In genomic region chr1:11749203-11749689, GRCh38 we compare ENCODE assay signal across 6 cellular contexts. TPM values are rescaled to one million over a fixed set of nuclear protein-coding genes. Genes with fewer than 3 reads are reported as not detected.
A peak's percentile ranks its signal among the peaks of the same experiment; 100 is the strongest.
DNase-seq lines count a peak whose midpoint lies in the region; ATAC-seq and TF ChIP-seq lines count a peak whose summit lies in the region.

No MANE protein-coding gene starts in this region.

- peak; percentile 35 for TF ChIP-seq RAD21 in SK-N-SH (IDR thresholded peaks at IDR 0.05; ENCODE audit: low read length)

- H3K4me1 ChIP-seq in right atrium auricular region (peaks cover 0 to 22% of the 10 kb centered on the region in 2 donors), SK-N-SH (ENCODE audit: control insufficient read depth in 1 of 2, insufficient read depth in 2 of 2, low read depth in 1 of 2, low read length in 1 of 2) (no peaks in the 10 kb centered on the region)

- no peak overlapping the region for H3K9ac ChIP-seq in SK-N-SH

- TF ChIP-seq CTCF in right atrium auricular region (IDR thresholded peaks at IDR 0.05): peak in 1 of 2 donors; percentile 65
- peak; percentile 43 for TF ChIP-seq CTCF in SK-N-SH (IDR thresholded peaks at IDR 0.05)
- TF ChIP-seq CTCF in epithelial cell of proximal tubule (conservative IDR thresholded peaks at IDR 0.05; ENCODE audit: low read depth, low read length): peak; percentile 70

- ATAC-seq in Right ventricle myocardium inferior (peak; percentile 58), GM21717 (IDR thresholded peaks at IDR 0.05; ENCODE audit: unreplicated experiment) (no peak)

- H3K9me3 ChIP-seq in right atrium auricular region: no peaks in the 10 kb centered on the region
- H3K9me3 ChIP-seq in SK-N-SH: no peaks in the 10 kb centered on the region

- 87% methylated on average over 7 of the region's 9 CpGs for WGBS in SK-N-SH (ENCODE audit: low lambda C conversion rate)

- H3K36me3 ChIP-seq in right atrium auricular region: peaks cover 21% of the 10 kb centered on the region
- H3K36me3 ChIP-seq in SK-N-SH (replicated peaks in 1 of 2; ENCODE audit: control insufficient read depth in 1 of 2, insufficient read depth in 2 of 2, low read length in 1 of 2): peaks cover 4 to 10% of the 10 kb centered on the region in 2 experiments

- CTCF ChIA-PET in SK-N-SH (lab: Yijun Ruan, JAX): interaction anchor here (1.1 kb wide), 1 partner anchor 36 kb away, joined by 3 read pairs; no protein-coding TSS in a partner anchor

- no peaks in the 10 kb centered on the region for H4K20me1 ChIP-seq in SK-N-SH (ENCODE audit: insufficient read depth)

- no peaks in the 10 kb centered on the region for H3K27me3 ChIP-seq in right atrium auricular region
- H3K27me3 ChIP-seq in SK-N-SH (ENCODE audit: insufficient read depth): no peaks in the 10 kb centered on the region

- H3K27ac ChIP-seq in right atrium auricular region (no peak overlapping the region), SK-N-SH (ENCODE audit: low read depth in 2 of 2, low read length in 1 of 2) (no peak overlapping the region)

- no peak overlapping the region for H2AFZ ChIP-seq in SK-N-SH (ENCODE audit: low read depth)

- no peak overlapping the region for H3K4me2 ChIP-seq in SK-N-SH

- DNase-seq in Right ventricle myocardium inferior (ENCODE audit: missing footprints) (no peak), right atrium auricular region (ENCODE audit: low spot score) (no peak), SK-N-SH (peak; percentile 59), epithelial cell of proximal tubule (ENCODE audit: low read depth) (no peak)
- DNase-seq in stimulated activated CD4-positive, alpha-beta T cell treated with anti-CD3 and anti-CD28 coated beads, Interleukin-2, amount 100 ng/mL, for 48 hours: peak; percentile 34 to 40

- TF ChIP-seq EP300 in SK-N-SH (IDR thresholded peaks at IDR 0.05; ENCODE audit: borderline replicate concordance in 1 of 2, low read depth in 1 of 2, low read length in 1 of 2): no peak

- POLR2A ChIA-PET in SK-N-SH (lab: Yijun Ruan, JAX): no interaction called here

- H3F3A ChIP-seq in SK-N-SH (replicated peaks; ENCODE audit: insufficient read depth): no peaks in the 10 kb centered on the region

- H3K4me3 ChIP-seq in right atrium auricular region: no peak overlapping the region
- no peak overlapping the region for H3K4me3 ChIP-seq in SK-N-SH (ENCODE audit: low read depth in 2 of 2, low read length in 1 of 2)
- H3K4me3 ChIP-seq in epithelial cell of proximal tubule (ENCODE audit: low read depth, low read length): no peak overlapping the region

- H3K79me2 ChIP-seq in SK-N-SH (ENCODE audit: insufficient read depth): no peaks in the 10 kb centered on the region

- H3K9me2 ChIP-seq in SK-N-SH: no peaks in the 10 kb centered on the region

- intact Hi-C loops in Right ventricle myocardium inferior (cut with DNase I): no loop called here

TF ChIP-seq in SK-N-SH, 30 proteins besides CTCF, POLR2A, EP300 and RAD21:
- TF ChIP-seq RFX5 (IDR thresholded peaks at IDR 0.05; ENCODE audit: low read length) (no peak), TCF12 (IDR thresholded peaks at IDR 0.05) (no peak)

RNA-seq across cellular contexts. Expression of gene C1orf167, which starts 12.7 kb away (rescaled TPM):
- total RNA-seq in Right ventricle myocardium inferior (5.0 TPM), right atrium auricular region (1 to 10 TPM in 1 of 2 donors, under 1 TPM in 1; 0.85 to 1.7 TPM), epithelial cell of proximal tubule (not detected in 2 replicates)
- polyA plus RNA-seq in SK-N-SH (2012; rRNA removed): 0.10 TPM in 1 of 2 replicates, not detected in the other
- 0.05 TPM in 1 of 2 replicates, not detected in the other for polyA plus RNA-seq in SK-N-SH (2012; cell fraction: cytosol; rRNA removed)
- 0.07 and 0.08 TPM in 2 replicates for polyA plus RNA-seq in SK-N-SH (2012; cell fraction: nucleus; rRNA removed)

RNA-seq across cellular contexts. Expression of gene AGTRAP, which starts 13.3 kb away (rescaled TPM):
- total RNA-seq in Right ventricle myocardium inferior (18.3 TPM), right atrium auricular region (10 to 100 TPM; 20.8 to 47.2 TPM), epithelial cell of proximal tubule (54.7 and 70.3 TPM in 2 replicates)
- polyA plus RNA-seq in SK-N-SH (2012; rRNA removed): 45.1 and 66.2 TPM in 2 replicates
- 24.0 and 36.4 TPM in 2 replicates for polyA plus RNA-seq in SK-N-SH (2012; cell fraction: cytosol; rRNA removed)
- 58.7 and 62.0 TPM in 2 replicates for polyA plus RNA-seq in SK-N-SH (2012; cell fraction: nucleus; rRNA removed)

RNA-seq across cellular contexts. Expression of gene MTHFR, which starts 56.5 kb away (rescaled TPM):
- 34.1 TPM for total RNA-seq in Right ventricle myocardium inferior
- total RNA-seq in right atrium auricular region: 10 to 100 TPM; 38.5 to 53.9 TPM
- 5.3 and 7.6 TPM in 2 replicates for polyA plus RNA-seq in SK-N-SH (2012; rRNA removed)
- 2.8 and 3.5 TPM in 2 replicates for polyA plus RNA-seq in SK-N-SH (2012; cell fraction: cytosol; rRNA removed)
- 18.8 and 23.8 TPM in 2 replicates for polyA plus RNA-seq in SK-N-SH (2012; cell fraction: nucleus; rRNA removed)
- 4.1 and 6.2 TPM in 2 replicates for total RNA-seq in epithelial cell of proximal tubule

RNA-seq across cellular contexts. Expression of gene CLCN6, which starts 56.7 kb away (rescaled TPM):
- 15.7 TPM for total RNA-seq in Right ventricle myocardium inferior
- 10 to 100 TPM; 14.8 to 15.2 TPM for total RNA-seq in right atrium auricular region
- 7.4 and 8.3 TPM in 2 replicates for polyA plus RNA-seq in SK-N-SH (2012; rRNA removed)
- 4.3 and 4.7 TPM in 2 replicates for polyA plus RNA-seq in SK-N-SH (2012; cell fraction: cytosol; rRNA removed)
- 31.6 and 35.7 TPM in 2 replicates for polyA plus RNA-seq in SK-N-SH (2012; cell fraction: nucleus; rRNA removed)
- 6.8 and 8.0 TPM in 2 replicates for total RNA-seq in epithelial cell of proximal tubule

RNA-seq across cellular contexts. Expression of gene DRAXIN, which starts 57.7 kb away (rescaled TPM):
- total RNA-seq in Right ventricle myocardium inferior (0.03 TPM), right atrium auricular region (not detected), epithelial cell of proximal tubule (under 0.01 and 0.12 TPM in 2 replicates)
- 0.57 and 0.97 TPM in 2 replicates for polyA plus RNA-seq in SK-N-SH (2012; rRNA removed)
- 0.46 and 0.72 TPM in 2 replicates for polyA plus RNA-seq in SK-N-SH (2012; cell fraction: cytosol; rRNA removed)
- polyA plus RNA-seq in SK-N-SH (2012; cell fraction: nucleus; rRNA removed): 0.68 and 0.74 TPM in 2 replicates

Comparison
In these comparisons a context has a peak if more than half of its experiments do, and no peak if none do; other contexts are left out.
1. DNase-seq: peak in SK-N-SH (single experiment) and stimulated activated CD4-positive, alpha-beta T cell treated with anti-CD3 and anti-CD28 coated beads, Interleukin-2, amount 100 ng/mL, for 48 hours (2 of 2); none in Right ventricle myocardium inferior (single experiment), right atrium auricular region (single experiment) and epithelial cell of proximal tubule (single experiment).